1 cellular context compared by ENCODE assay signal in the genomic region with DNA sequence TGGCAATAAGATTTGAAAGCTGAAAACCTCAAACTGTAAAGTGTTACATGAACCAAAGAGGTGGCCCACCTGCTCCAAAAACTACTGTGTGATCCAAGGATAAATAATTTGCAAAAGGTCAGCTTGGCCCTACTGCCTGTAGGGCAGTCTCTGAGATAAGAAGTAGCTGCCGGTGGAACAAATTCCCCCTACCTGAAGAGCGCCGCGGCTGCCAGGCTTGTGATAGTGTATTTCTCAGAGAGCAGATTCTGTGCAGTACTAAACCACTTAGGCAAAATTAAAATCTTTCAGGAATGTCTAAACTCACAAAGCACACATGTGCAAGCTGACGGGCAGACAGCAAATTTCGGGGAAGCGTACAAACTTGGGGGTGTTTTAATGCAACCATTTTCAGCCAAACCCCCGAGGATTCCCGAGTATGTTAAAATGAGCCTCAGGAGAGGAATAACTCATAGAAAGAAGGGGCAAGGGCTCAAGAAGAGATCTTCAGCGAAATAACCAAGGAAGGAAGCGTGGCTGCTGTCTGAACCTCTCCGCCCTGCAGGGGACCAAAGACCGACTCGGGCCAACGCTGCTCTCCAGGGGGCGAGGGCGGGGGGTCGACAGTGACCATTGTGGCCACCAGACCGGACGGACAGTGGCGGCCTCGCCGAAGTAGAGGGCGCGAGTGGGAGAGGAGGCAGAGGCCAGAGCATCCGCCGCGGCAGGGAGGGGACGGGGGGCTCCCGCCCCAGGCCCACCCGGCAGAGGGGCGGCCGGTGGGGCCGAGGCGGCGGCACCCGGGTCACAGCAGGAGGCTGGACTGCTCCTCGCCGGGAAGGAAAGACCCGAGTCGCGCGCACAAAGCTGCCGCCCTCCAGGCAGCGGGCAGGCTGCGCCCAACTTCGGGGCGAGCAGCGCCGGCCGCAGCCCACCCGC.
TF ChIP-seq lines count a peak whose summit lies in the region.

No MANE protein-coding gene starts in this region.

TF ChIP-seq in HEK293, 187 proteins besides CTCF, POLR2A, EP300 and RAD21 (continued from another document):
- TF ChIP-seq, protein P1, sequence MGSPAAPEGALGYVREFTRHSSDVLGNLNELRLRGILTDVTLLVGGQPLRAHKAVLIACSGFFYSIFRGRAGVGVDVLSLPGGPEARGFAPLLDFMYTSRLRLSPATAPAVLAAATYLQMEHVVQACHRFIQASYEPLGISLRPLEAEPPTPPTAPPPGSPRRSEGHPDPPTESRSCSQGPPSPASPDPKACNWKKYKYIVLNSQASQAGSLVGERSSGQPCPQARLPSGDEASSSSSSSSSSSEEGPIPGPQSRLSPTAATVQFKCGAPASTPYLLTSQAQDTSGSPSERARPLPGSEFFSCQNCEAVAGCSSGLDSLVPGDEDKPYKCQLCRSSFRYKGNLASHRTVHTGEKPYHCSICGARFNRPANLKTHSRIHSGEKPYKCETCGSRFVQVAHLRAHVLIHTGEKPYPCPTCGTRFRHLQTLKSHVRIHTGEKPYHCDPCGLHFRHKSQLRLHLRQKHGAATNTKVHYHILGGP (tag by site-specific recombination; IDR thresholded peaks at IDR 0.05) = no peak
- TF ChIP-seq ZNF571 (tag by site-specific recombination; IDR thresholded peaks at IDR 0.05) = no peak
- TF ChIP-seq ZSCAN30 (tag by site-specific recombination; IDR thresholded peaks at IDR 0.05) = no peak
- TF ChIP-seq, protein P2, sequence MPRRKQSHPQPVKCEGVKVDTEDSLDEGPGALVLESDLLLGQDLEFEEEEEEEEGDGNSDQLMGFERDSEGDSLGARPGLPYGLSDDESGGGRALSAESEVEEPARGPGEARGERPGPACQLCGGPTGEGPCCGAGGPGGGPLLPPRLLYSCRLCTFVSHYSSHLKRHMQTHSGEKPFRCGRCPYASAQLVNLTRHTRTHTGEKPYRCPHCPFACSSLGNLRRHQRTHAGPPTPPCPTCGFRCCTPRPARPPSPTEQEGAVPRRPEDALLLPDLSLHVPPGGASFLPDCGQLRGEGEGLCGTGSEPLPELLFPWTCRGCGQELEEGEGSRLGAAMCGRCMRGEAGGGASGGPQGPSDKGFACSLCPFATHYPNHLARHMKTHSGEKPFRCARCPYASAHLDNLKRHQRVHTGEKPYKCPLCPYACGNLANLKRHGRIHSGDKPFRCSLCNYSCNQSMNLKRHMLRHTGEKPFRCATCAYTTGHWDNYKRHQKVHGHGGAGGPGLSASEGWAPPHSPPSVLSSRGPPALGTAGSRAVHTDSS (tag by site-specific recombination; IDR thresholded peaks at IDR 0.05) = no peak
- no peak for TF ChIP-seq ZNF768 (tag by site-specific recombination; IDR thresholded peaks at IDR 0.05)
- TF ChIP-seq ZNF677 (tag by site-specific recombination; IDR thresholded peaks at IDR 0.05) = no peak
- no peak for TF ChIP-seq ZNF529 (tag by site-specific recombination; IDR thresholded peaks at IDR 0.05; ENCODE audit: insufficient replicate concordance)
- no peak for TF ChIP-seq ZNF600 (tag by site-specific recombination; IDR thresholded peaks at IDR 0.05)
- no peak for TF ChIP-seq OVOL3 (tag by site-specific recombination; IDR thresholded peaks at IDR 0.05)
- no peak for TF ChIP-seq ZNF37A (tag by site-specific recombination; IDR thresholded peaks at IDR 0.05)
- TF ChIP-seq ZNF16 (tag by site-specific recombination; IDR thresholded peaks at IDR 0.05; ENCODE audit: low read depth) = no peak
- TF ChIP-seq HOXC10 (CRISPR knock-in tag; IDR thresholded peaks at IDR 0.05) = no peak
- TF ChIP-seq ZNF530 (tag by site-specific recombination; IDR thresholded peaks at IDR 0.05; ENCODE audit: low read depth) = no peak
- TF ChIP-seq GLI2 (tag by site-specific recombination; IDR thresholded peaks at IDR 0.05; ENCODE audit: borderline replicate concordance, low read depth) = no peak
- no peak for TF ChIP-seq ZNF433 (tag by site-specific recombination; IDR thresholded peaks at IDR 0.05; ENCODE audit: low read depth)
- peak; percentile 44; the same call in 1 of the 2 replicates for TF ChIP-seq ZBTB17 (tag by site-specific recombination; IDR thresholded peaks at IDR 0.05)
- no peak for TF ChIP-seq SALL2 (tag by site-specific recombination; IDR thresholded peaks at IDR 0.05; ENCODE audit: borderline replicate concordance)
- TF ChIP-seq ZNF426 (tag by site-specific recombination; IDR thresholded peaks at IDR 0.05) = no peak
- TF ChIP-seq ZBTB8A (tag by site-specific recombination; IDR thresholded peaks at IDR 0.05) = peak; percentile 11; the same call in 1 of the 2 replicates
- TF ChIP-seq ZNF792 (tag by site-specific recombination; IDR thresholded peaks at IDR 0.05) = no peak
- no peak for TF ChIP-seq IKZF3 (tag by site-specific recombination; IDR thresholded peaks at IDR 0.05)
- TF ChIP-seq ZNF146 (tag by site-specific recombination; IDR thresholded peaks at IDR 0.05) = no peak
- TF ChIP-seq ZNF19 (tag by site-specific recombination; IDR thresholded peaks at IDR 0.05; ENCODE audit: low read depth) = no peak
- TF ChIP-seq, protein P3, sequence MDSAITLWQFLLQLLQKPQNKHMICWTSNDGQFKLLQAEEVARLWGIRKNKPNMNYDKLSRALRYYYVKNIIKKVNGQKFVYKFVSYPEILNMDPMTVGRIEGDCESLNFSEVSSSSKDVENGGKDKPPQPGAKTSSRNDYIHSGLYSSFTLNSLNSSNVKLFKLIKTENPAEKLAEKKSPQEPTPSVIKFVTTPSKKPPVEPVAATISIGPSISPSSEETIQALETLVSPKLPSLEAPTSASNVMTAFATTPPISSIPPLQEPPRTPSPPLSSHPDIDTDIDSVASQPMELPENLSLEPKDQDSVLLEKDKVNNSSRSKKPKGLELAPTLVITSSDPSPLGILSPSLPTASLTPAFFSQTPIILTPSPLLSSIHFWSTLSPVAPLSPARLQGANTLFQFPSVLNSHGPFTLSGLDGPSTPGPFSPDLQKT (IDR thresholded peaks at IDR 0.05; ENCODE audit: borderline replicate concordance, low read depth, low read length) = no peak
- TF ChIP-seq, protein P4, sequence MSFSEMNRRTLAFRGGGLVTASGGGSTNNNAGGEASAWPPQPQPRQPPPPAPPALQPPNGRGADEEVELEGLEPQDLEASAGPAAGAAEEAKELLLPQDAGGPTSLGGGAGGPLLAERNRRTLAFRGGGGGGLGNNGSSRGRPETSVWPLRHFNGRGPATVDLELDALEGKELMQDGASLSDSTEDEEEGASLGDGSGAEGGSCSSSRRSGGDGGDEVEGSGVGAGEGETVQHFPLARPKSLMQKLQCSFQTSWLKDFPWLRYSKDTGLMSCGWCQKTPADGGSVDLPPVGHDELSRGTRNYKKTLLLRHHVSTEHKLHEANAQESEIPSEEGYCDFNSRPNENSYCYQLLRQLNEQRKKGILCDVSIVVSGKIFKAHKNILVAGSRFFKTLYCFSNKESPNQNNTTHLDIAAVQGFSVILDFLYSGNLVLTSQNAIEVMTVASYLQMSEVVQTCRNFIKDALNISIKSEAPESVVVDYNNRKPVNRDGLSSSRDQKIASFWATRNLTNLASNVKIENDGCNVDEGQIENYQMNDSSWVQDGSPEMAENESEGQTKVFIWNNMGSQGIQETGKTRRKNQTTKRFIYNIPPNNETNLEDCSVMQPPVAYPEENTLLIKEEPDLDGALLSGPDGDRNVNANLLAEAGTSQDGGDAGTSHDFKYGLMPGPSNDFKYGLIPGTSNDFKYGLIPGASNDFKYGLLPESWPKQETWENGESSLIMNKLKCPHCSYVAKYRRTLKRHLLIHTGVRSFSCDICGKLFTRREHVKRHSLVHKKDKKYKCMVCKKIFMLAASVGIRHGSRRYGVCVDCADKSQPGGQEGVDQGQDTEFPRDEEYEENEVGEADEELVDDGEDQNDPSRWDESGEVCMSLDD (tag by site-specific recombination; IDR thresholded peaks at IDR 0.05) = no peak
- no peak for TF ChIP-seq ZNF350 (tag by site-specific recombination; IDR thresholded peaks at IDR 0.05)
- TF ChIP-seq ZXDB (tag by site-specific recombination; IDR thresholded peaks at IDR 0.05) = no peak
- no peak for TF ChIP-seq EGR2 (tag by site-specific recombination; IDR thresholded peaks at IDR 0.05; ENCODE audit: low read depth)
- TF ChIP-seq ZNF423 (tag by site-specific recombination; IDR thresholded peaks at IDR 0.05) = peak; percentile 78
- TF ChIP-seq GLIS1 (tag by site-specific recombination; IDR thresholded peaks at IDR 0.05) = peak; percentile 95
